Comparison of ENCODE assay signal across 1 cellular context in genomic region chrX:103629295-103630170, GRCh38.
TF ChIP-seq lines count a peak whose summit lies in the region.

No MANE protein-coding gene starts in this region.

TF ChIP-seq in HEK293, 187 proteins besides CTCF, POLR2A, EP300 and RAD21 (continued from another document):
- TF ChIP-seq ZNF398 (tag by site-specific recombination; IDR thresholded peaks at IDR 0.05) (peak; percentile 80), ZNF704 (tag by site-specific recombination; IDR thresholded peaks at IDR 0.05) (no peak), ZNF654 (tag by site-specific recombination; IDR thresholded peaks at IDR 0.05; ENCODE audit: low read depth) (no peak), ZNF521 (tag by site-specific recombination; IDR thresholded peaks at IDR 0.05) (no peak), GLIS2 (tag by site-specific recombination; IDR thresholded peaks at IDR 0.05) (peak; percentile 75)
- TF ChIP-seq, protein P1, sequence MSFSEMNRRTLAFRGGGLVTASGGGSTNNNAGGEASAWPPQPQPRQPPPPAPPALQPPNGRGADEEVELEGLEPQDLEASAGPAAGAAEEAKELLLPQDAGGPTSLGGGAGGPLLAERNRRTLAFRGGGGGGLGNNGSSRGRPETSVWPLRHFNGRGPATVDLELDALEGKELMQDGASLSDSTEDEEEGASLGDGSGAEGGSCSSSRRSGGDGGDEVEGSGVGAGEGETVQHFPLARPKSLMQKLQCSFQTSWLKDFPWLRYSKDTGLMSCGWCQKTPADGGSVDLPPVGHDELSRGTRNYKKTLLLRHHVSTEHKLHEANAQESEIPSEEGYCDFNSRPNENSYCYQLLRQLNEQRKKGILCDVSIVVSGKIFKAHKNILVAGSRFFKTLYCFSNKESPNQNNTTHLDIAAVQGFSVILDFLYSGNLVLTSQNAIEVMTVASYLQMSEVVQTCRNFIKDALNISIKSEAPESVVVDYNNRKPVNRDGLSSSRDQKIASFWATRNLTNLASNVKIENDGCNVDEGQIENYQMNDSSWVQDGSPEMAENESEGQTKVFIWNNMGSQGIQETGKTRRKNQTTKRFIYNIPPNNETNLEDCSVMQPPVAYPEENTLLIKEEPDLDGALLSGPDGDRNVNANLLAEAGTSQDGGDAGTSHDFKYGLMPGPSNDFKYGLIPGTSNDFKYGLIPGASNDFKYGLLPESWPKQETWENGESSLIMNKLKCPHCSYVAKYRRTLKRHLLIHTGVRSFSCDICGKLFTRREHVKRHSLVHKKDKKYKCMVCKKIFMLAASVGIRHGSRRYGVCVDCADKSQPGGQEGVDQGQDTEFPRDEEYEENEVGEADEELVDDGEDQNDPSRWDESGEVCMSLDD (tag by site-specific recombination; IDR thresholded peaks at IDR 0.05) = peak; percentile 77
